Comparison of ENCODE assay signal across 1 cellular context in genomic region chr1:202692959-202693555, GRCh38.
TF ChIP-seq lines count a peak whose summit lies in the region.

No MANE protein-coding gene starts in this region.

TF ChIP-seq in HepG2, 621 proteins besides CTCF, POLR2A, EP300 and RAD21 (continued from another document):
- TF ChIP-seq, protein P1, sequence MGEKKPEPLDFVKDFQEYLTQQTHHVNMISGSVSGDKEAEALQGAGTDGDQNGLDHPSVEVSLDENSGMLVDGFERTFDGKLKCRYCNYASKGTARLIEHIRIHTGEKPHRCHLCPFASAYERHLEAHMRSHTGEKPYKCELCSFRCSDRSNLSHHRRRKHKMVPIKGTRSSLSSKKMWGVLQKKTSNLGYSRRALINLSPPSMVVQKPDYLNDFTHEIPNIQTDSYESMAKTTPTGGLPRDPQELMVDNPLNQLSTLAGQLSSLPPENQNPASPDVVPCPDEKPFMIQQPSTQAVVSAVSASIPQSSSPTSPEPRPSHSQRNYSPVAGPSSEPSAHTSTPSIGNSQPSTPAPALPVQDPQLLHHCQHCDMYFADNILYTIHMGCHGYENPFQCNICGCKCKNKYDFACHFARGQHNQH (CRISPR knock-in tag; IDR thresholded peaks at IDR 0.05) = peak; percentile 84; the same call in 1 of the 2 replicates
- TF ChIP-seq SIN3B (IDR thresholded peaks at IDR 0.05; ENCODE audit: low read length) = no peak
- peak; percentile 88; the same call in 1 of the 2 replicates for TF ChIP-seq ZNF232 (CRISPR knock-in tag; IDR thresholded peaks at IDR 0.05; ENCODE audit: borderline replicate concordance)
- TF ChIP-seq ZNF160 (CRISPR knock-in tag; IDR thresholded peaks at IDR 0.05) = no peak
- TF ChIP-seq TBX3 (IDR thresholded peaks at IDR 0.05; ENCODE audit: borderline replicate concordance) = no peak
- 0 out of 2 replicates have a peak, but pooled peaks have one; percentile 31 for TF ChIP-seq ZNF547 (CRISPR knock-in tag; IDR thresholded peaks at IDR 0.05)
- no peak for TF ChIP-seq BHLHE40 (IDR thresholded peaks at IDR 0.05; ENCODE audit: low read length)
- TF ChIP-seq HNF4G (IDR thresholded peaks at IDR 0.05; ENCODE audit: borderline replicate concordance, low read depth, low read length) = no peak
- TF ChIP-seq HNF4G (CRISPR knock-in tag; IDR thresholded peaks at IDR 0.05; ENCODE audit: borderline replicate concordance, low read depth) = no peak
- TF ChIP-seq, protein P2, sequence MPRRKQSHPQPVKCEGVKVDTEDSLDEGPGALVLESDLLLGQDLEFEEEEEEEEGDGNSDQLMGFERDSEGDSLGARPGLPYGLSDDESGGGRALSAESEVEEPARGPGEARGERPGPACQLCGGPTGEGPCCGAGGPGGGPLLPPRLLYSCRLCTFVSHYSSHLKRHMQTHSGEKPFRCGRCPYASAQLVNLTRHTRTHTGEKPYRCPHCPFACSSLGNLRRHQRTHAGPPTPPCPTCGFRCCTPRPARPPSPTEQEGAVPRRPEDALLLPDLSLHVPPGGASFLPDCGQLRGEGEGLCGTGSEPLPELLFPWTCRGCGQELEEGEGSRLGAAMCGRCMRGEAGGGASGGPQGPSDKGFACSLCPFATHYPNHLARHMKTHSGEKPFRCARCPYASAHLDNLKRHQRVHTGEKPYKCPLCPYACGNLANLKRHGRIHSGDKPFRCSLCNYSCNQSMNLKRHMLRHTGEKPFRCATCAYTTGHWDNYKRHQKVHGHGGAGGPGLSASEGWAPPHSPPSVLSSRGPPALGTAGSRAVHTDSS (CRISPR knock-in tag; conservative IDR thresholded peaks at IDR 0.05) = no peak
- no peak for TF ChIP-seq ZNF710 (CRISPR knock-in tag; IDR thresholded peaks at IDR 0.05; ENCODE audit: borderline replicate concordance)
- TF ChIP-seq, protein P3, sequence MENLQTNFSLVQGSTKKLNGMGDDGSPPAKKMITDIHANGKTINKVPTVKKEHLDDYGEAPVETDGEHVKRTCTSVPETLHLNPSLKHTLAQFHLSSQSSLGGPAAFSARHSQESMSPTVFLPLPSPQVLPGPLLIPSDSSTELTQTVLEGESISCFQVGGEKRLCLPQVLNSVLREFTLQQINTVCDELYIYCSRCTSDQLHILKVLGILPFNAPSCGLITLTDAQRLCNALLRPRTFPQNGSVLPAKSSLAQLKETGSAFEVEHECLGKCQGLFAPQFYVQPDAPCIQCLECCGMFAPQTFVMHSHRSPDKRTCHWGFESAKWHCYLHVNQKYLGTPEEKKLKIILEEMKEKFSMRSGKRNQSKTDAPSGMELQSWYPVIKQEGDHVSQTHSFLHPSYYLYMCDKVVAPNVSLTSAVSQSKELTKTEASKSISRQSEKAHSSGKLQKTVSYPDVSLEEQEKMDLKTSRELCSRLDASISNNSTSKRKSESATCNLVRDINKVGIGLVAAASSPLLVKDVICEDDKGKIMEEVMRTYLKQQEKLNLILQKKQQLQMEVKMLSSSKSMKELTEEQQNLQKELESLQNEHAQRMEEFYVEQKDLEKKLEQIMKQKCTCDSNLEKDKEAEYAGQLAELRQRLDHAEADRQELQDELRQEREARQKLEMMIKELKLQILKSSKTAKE (CRISPR knock-in tag; IDR thresholded peaks at IDR 0.05; ENCODE audit: borderline replicate concordance) = no peak
- TF ChIP-seq, protein P4, sequence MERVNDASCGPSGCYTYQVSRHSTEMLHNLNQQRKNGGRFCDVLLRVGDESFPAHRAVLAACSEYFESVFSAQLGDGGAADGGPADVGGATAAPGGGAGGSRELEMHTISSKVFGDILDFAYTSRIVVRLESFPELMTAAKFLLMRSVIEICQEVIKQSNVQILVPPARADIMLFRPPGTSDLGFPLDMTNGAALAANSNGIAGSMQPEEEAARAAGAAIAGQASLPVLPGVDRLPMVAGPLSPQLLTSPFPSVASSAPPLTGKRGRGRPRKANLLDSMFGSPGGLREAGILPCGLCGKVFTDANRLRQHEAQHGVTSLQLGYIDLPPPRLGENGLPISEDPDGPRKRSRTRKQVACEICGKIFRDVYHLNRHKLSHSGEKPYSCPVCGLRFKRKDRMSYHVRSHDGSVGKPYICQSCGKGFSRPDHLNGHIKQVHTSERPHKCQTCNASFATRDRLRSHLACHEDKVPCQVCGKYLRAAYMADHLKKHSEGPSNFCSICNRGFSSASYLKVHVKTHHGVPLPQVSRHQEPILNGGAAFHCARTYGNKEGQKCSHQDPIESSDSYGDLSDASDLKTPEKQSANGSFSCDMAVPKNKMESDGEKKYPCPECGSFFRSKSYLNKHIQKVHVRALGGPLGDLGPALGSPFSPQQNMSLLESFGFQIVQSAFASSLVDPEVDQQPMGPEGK (CRISPR knock-in tag; IDR thresholded peaks at IDR 0.05) = peak; percentile 42; the same call in 1 of the 2 replicates
